Comparison of ENCODE assay signal across 8 cellular contexts in the genomic region with DNA sequence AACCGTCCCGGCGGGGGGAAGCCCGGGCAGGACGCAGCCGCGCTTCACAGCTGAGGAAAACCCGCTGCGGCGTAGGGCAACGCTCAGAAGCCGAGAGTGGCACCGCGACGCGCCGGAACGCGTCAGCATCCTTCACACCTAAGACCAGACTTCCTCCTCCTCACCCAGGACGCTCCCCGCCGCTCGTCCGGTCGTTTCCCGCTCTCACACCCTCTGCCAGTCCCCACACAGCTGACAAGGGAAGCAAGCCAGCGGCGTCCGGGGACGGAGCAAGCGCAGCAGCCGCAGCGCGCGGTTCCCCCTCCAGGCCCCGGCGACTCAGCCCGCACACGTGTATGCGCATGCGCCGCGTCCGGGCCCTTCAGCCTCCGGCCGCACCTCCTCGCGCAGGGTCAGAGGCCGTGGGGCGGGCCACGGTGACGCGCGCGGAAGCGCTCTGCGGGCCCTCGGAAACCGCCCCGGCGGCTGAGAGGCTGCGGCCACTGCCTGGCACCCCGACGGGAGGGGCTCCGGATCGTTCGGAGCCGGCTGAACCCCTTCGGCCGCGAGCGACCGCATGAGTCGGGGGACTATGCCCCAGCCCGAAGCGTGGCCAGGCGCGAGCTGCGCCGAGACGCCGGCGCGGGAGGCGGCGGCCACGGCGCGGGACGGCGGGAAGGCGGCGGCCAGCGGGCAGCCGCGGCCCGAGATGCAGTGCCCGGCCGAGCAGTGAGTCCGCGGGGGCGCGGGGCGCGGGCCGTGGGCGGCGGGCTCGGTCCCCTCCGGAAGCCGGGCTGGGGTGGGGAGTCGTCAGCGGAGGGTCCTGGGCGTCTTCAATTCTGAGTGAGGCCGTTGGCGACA. TPM values are rescaled to one million over a fixed set of nuclear protein-coding genes. Genes with fewer than 3 reads are reported as not detected.
DNase-seq lines count a peak whose midpoint lies in the region; ATAC-seq and TF ChIP-seq lines count a peak whose summit lies in the region.

Gene OTULIN (plus strand): TSS at position 449 of the 840 bp plus-strand sequence. CDS start 108 bp downstream, at position 557.

- H3K36me3 ChIP-seq in kidney epithelial cell (ENCODE audit: control insufficient read depth, insufficient read depth, low read length) = no peaks in the 10 kb centered on the region

- peak; percentile 99 for DNase-seq in AG08396 (ENCODE audit: low spot score)
- DNase-seq in NCI-H226 = peak; percentile 86
- DNase-seq in activated CD4-positive, CD25-positive, alpha-beta regulatory T cell treated with anti-CD3 and anti-CD28 coated beads, Interleukin-2, amount 50 U/mL, for 72 hours = peak; percentile 90
- DNase-seq in cerebellum (ENCODE audit: low spot score) = peak; percentile 93
- DNase-seq in kidney epithelial cell (ENCODE audit: low read depth) = peak; percentile 57
- peak; percentile 79 to 80 for DNase-seq in stimulated activated CD4-positive, alpha-beta T cell treated with anti-CD3 and anti-CD28 coated beads, Interleukin-15, amount 100 ng/mL, for 48 hours (ENCODE audit: low read depth in 2 of 2)

- no peaks in the 10 kb centered on the region for H3K27me3 ChIP-seq in kidney epithelial cell (ENCODE audit: control insufficient read depth, insufficient read depth, low read length)

- H3K4me3 ChIP-seq in kidney epithelial cell (ENCODE audit: low read depth, low read length) = peak within 1 kb of the TSS; percentile 85

- TF ChIP-seq CTCF in kidney epithelial cell (IDR thresholded peaks at IDR 0.05; ENCODE audit: insufficient read depth, low read length, poor library complexity, severe bottlenecking) = no peak

- ATAC-seq in GM18909 (IDR thresholded peaks at IDR 0.05; ENCODE audit: poor library complexity, unreplicated experiment) (peak; percentile 71), HG03159 (IDR thresholded peaks at IDR 0.05; ENCODE audit: unreplicated experiment) (peak; percentile 67)

RNA-seq across cellular contexts. Expression of gene OTULIN, which starts in this region (rescaled TPM):
- total RNA-seq in cerebellum (24.5 TPM), kidney epithelial cell (12.0 and 14.7 TPM in 2 replicates)

Comparison
In these comparisons a context has a peak if more than half of its experiments do, and no peak if none do; other contexts are left out.
1. Peak in every context shown above with its lines: DNase-seq, ATAC-seq and H3K4me3 ChIP-seq.